Comparison of ENCODE assay signal across 10 cellular contexts in genomic region chr10:124706876-124707516, GRCh38. TPM values are rescaled to one million over a fixed set of nuclear protein-coding genes. Genes with fewer than 3 reads are reported as not detected.
DNase-seq lines count a peak whose midpoint lies in the region; ATAC-seq and TF ChIP-seq lines count a peak whose summit lies in the region.
"Had no signal": no experiment of that assay in that cellular context is flagged by ENCODE, and none has a peak within 500 bp of the region (broad histone marks: within the 10 kb centered on the region; RNA-seq: fewer than 3 reads in every experiment).

No MANE protein-coding gene starts in this region.

- H3K27me3 Mint-ChIP-seq in endodermal cell (ENCODE audit: insufficient read depth): no peaks in the 10 kb centered on the region

- no peaks in the 10 kb centered on the region for H3K9me2 ChIP-seq in OCI-LY7 (ENCODE audit: insufficient read depth, low read length)

- H3K4me3 Mint-ChIP-seq in endodermal cell: no peak overlapping the region

- H3K36me3 Mint-ChIP-seq in endodermal cell (ENCODE audit: low read depth): peaks cover 12% of the 10 kb centered on the region

- peak overlapping the region; percentile 55 for H3K27ac Mint-ChIP-seq in endodermal cell

- H2AFZ ChIP-seq in OCI-LY7 (ENCODE audit: low read length): no peak overlapping the region

- BruUV-seq in OCI-LY7 (replicated peaks; lab: Mats Ljungman, UMichigan): no TSS peak

- H3K9me3 Mint-ChIP-seq in endodermal cell: no peaks in the 10 kb centered on the region

- H3K27ac ChIP-seq in BLaER1 treated with 17β-estradiol and CSF1 and Interleukin-3, amounts not matched to agents 10 nM and 100 nM: peak overlapping the region in 9 of 11 experiments; percentile 55 to 88 (median 67); a peak in 17 of 22 replicates
- H3K27ac ChIP-seq in OCI-LY7 (ENCODE audit: low read depth, low read length, poor library complexity, severe bottlenecking) (peak overlapping the region; percentile 88), endodermal cell (ENCODE audit: low read depth, low read length) (no peak overlapping the region), psoas muscle (peak overlapping the region; percentile 92)

- ATAC-seq in psoas muscle (no peak), GM19324 (IDR thresholded peaks at IDR 0.05; ENCODE audit: low FRiP score, unreplicated experiment) (no peak)
- ATAC-seq: PC-3 had no signal

- H3K9me3 ChIP-seq in BLaER1 treated with 17β-estradiol and CSF1 and Interleukin-3, amounts not matched to agents 10 nM and 100 nM (replicated peaks in 1 of 11): no peaks in the 10 kb centered on the region
- H3K9me3 ChIP-seq in OCI-LY7 (ENCODE audit: low read length) (no peaks in the 10 kb centered on the region), endodermal cell (ENCODE audit: control insufficient read depth, low read length) (no peaks in the 10 kb centered on the region), psoas muscle (no peaks in the 10 kb centered on the region)

- TF ChIP-seq CTCF in OCI-LY7 (conservative IDR thresholded peaks at IDR 0.05; ENCODE audit: low read length) (no peak), endodermal cell (conservative IDR thresholded peaks at IDR 0.05) (no peak), psoas muscle (IDR thresholded peaks at IDR 0.05) (no peak), foreskin fibroblast (IDR thresholded peaks at IDR 0.05; ENCODE audit: low read depth, low read length) (no peak)

- H3K36me3 ChIP-seq in BLaER1 treated with 17β-estradiol and CSF1 and Interleukin-3, amounts not matched to agents 10 nM and 100 nM: peaks cover 12 to 48% (median 33%) of the 10 kb centered on the region in 11 experiments; a peak in 17 of 22 replicates
- peaks cover 51% of the 10 kb centered on the region for H3K36me3 ChIP-seq in OCI-LY7 (ENCODE audit: insufficient read depth, low read length)
- peaks cover 8% of the 10 kb centered on the region for H3K36me3 ChIP-seq in endodermal cell (ENCODE audit: control insufficient read depth, insufficient read depth, low read length)
- no peaks in the 10 kb centered on the region for H3K36me3 ChIP-seq in psoas muscle (ENCODE audit: insufficient read depth in 1 of 2, low read depth in 1 of 2)

- DNase-seq in OCI-LY7 (ENCODE audit: low spot score): no peak
- no peak for DNase-seq in endodermal cell
- DNase-seq in psoas muscle: no peak
- DNase-seq in T-helper 2 cell: no peak
- no peak for DNase-seq in foreskin fibroblast
- DNase-seq in HUDEP-2 (lab: John Stamatoyannopoulos, UW; ENCODE audit: unreplicated experiment in 76 of 76): no peak
- DNase-seq: PC-3, T1000 had no signal

- H3K4me1 Mint-ChIP-seq in endodermal cell: peaks cover 16% of the 10 kb centered on the region

- POLR2A ChIA-PET in OCI-LY7 (lab: Charles Lee): interaction anchor here (1.2 to 5.9 kb wide), 3 partner anchors 10 to 18 kb away, joined by 5 to 50 read pairs (median 5); no protein-coding TSS in a partner anchor

- CTCF ChIA-PET in OCI-LY7 (lab: Charles Lee; ENCODE audit: unreplicated experiment): interaction anchor here (1.8 to 3.0 kb wide), 2 partner anchors 12 to 35 kb away, joined by 10 to 17 read pairs; no protein-coding TSS in a partner anchor

- peaks cover 94 to 100% (median 99%) of the 10 kb centered on the region in 10 experiments for H3K4me1 ChIP-seq in BLaER1 treated with 17β-estradiol and CSF1 and Interleukin-3, amounts not matched to agents 10 nM and 100 nM
- H3K4me1 ChIP-seq in OCI-LY7 (ENCODE audit: insufficient read depth, low read length, poor library complexity, severe bottlenecking) (peaks cover 72% of the 10 kb centered on the region), endodermal cell (ENCODE audit: control insufficient read depth, insufficient read depth, low read length) (no peaks in the 10 kb centered on the region), psoas muscle (peaks cover 92% of the 10 kb centered on the region)

- 92 to 94% methylated on average over 6 of the region's 6 CpGs for WGBS in endodermal cell (ENCODE audit: insufficient coverage in 1 of 2, insufficient read length in 1 of 2), 2 experiments
- WGBS in psoas muscle, 3 donors: 50 to 53% (median 51%) methylated on average over 6 of the region's 6 CpGs

- H3K9ac ChIP-seq in BLaER1 treated with 17β-estradiol and CSF1 and Interleukin-3, amounts not matched to agents 10 nM and 100 nM: peak overlapping the region in 7 of 11 experiments; percentile 20 to 78 (median 59); a peak in 6 of 22 replicates
- H3K9ac ChIP-seq in endodermal cell (ENCODE audit: extremely low read depth, low read length, poor library complexity, severe bottlenecking): no peak overlapping the region

- peak overlapping the region; percentile 84 to 97 (median 91) for H3K4me2 ChIP-seq in BLaER1 treated with 17β-estradiol and CSF1 and Interleukin-3, amounts not matched to agents 10 nM and 100 nM
- no peak overlapping the region for H3K4me2 ChIP-seq in OCI-LY7 (ENCODE audit: low read length)

- no peak overlapping the region for H3K4me3 ChIP-seq in BLaER1 treated with 17β-estradiol and CSF1 and Interleukin-3, amounts not matched to agents 10 nM and 100 nM
- H3K4me3 ChIP-seq in OCI-LY7 (ENCODE audit: low read depth, low read length, poor library complexity, severe bottlenecking) (no peak overlapping the region), endodermal cell (ENCODE audit: low read length) (no peak overlapping the region), psoas muscle (no peak overlapping the region), foreskin fibroblast (ENCODE audit: low read depth in 1 of 2, low read length in 2 of 2) (no peak overlapping the region)

- peaks cover 54% of the 10 kb centered on the region for H3K79me2 ChIP-seq in OCI-LY7 (ENCODE audit: insufficient read depth, low read depth, low read length)

- no peaks in the 10 kb centered on the region for H3K27me3 ChIP-seq in BLaER1 treated with 17β-estradiol and CSF1 and Interleukin-3, amounts not matched to agents 10 nM and 100 nM
- H3K27me3 ChIP-seq in endodermal cell (ENCODE audit: control insufficient read depth, insufficient read depth, low read length, poor library complexity, severe bottlenecking) (no peaks in the 10 kb centered on the region), psoas muscle (ENCODE audit: insufficient read depth in 3 of 3, low read length in 2 of 3) (no peaks in the 10 kb centered on the region)

- H4K20me1 ChIP-seq in BLaER1 treated with 17β-estradiol and CSF1 and Interleukin-3, amounts not matched to agents 10 nM and 100 nM: peaks cover 0 to 89% (median 65%) of the 10 kb centered on the region in 11 experiments; a peak in 16 of 22 replicates
- H4K20me1 ChIP-seq in OCI-LY7 (ENCODE audit: insufficient read depth, low read length): 0 out of 2 replicates have a peak, but pooled peaks cover 9% of the 10 kb centered on the region

- intact Hi-C loops in OCI-LY7 (cut with micrococcal nuclease; ENCODE audit: unreplicated experiment): no loop called here
- intact Hi-C loops in psoas muscle (cut with DNase I): no loop called here

RNA-seq across cellular contexts. Expression of gene FAM53B, which starts 37.2 kb away (rescaled TPM):
- 37.6 and 56.6 TPM in 2 replicates for total RNA-seq in OCI-LY7 (2014; rRNA removed; shearing (Covaris generic))
- total RNA-seq in OCI-LY7 (2022) (50.5 and 58.5 TPM in 2 replicates), endodermal cell (10 to 100 TPM; 19.3 to 22.6 TPM), psoas muscle (100 to 1,000 TPM in 1 of 4 donors, 10 to 100 TPM in 3; 31.0 to 142 (median 43.1) TPM)
- polyA plus RNA-seq in endodermal cell (2013, experiment 1 of 2): 21.4 TPM
- polyA plus RNA-seq in endodermal cell (2013, experiment 2 of 2): 20.2 TPM
- 100 to 1,000 TPM in 1 of 3 donors, 10 to 100 TPM in 2; 34.9 to 178 (median 55.8) TPM for polyA plus RNA-seq in psoas muscle
